23 cellular contexts compared by ENCODE assay signal in the genomic region with DNA sequence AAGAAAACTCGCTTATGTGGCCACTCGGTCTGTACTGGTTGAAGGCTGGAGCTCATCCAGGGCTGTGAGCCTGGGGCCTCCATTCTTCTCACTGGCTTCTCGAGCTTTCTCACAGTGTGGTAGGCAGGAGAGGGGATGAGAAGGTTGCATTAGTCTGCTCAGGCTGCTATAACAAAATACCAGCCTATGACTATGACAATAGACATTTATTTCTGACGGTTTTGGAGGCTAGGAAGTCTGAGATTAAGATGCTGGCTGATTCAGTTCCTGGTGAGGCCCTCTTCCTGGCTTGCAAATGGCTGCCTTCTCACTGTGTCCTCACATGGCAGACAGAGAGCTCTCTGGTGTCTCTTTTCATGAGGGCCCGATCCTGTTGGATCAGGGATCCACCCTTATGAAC. TPM values are rescaled to one million over a fixed set of nuclear protein-coding genes. Genes with fewer than 3 reads are reported as not detected.
A peak's percentile ranks its signal among the peaks of the same experiment; 100 is the strongest.
DNase-seq lines count a peak whose midpoint lies in the region; ATAC-seq, FAIRE-seq and TF ChIP-seq lines count a peak whose summit lies in the region.
"Had no signal": no experiment of that assay in that cellular context is flagged by ENCODE, and none has a peak within 500 bp of the region (broad histone marks: within the 10 kb centered on the region; RNA-seq: fewer than 3 reads in every experiment).

No MANE protein-coding gene starts in this region.

- no peak for ATAC-seq in GM12878
- ATAC-seq: GM23338, pancreas, upper lobe of right lung had no signal

- peak; percentile 24 for DNase-seq in EL
- DNase-seq in HT1080 (ENCODE audit: low read depth): peak; percentile 57
- DNase-seq in GM12878 (ENCODE audit: low read depth, low spot score): no peak
- DNase-seq in keratinocyte (ENCODE audit: low read depth, low spot score): no peak
- no peak for DNase-seq in activated CD4-positive, alpha-beta T cell treated with anti-CD3 and anti-CD28 coated beads, Interleukin-2, amount 50 U/mL, for 1 hour
- DNase-seq in ACHN: no peak
- DNase-seq in cerebellum (ENCODE audit: low spot score): no peak
- DNase-seq: activated CD4-positive, alpha-beta T cell treated with anti-CD3 and anti-CD28 coated beads for 1 hour; activated CD8-positive, alpha-beta T cell treated with anti-CD3 and anti-CD28 coated beads for 36 hours; activated effector memory CD4-positive, alpha-beta T cell treated with anti-CD3 and anti-CD28 coated beads, Interleukin-2, amount 50 U/mL, for 16 hours; activated T-cell treated with anti-CD3 and anti-CD28 coated beads for 4 hours; central memory CD4-positive, alpha-beta T cell; glutamatergic neuron; kidney glomerular epithelial cell; NCI-H2029; NCI-H526; nephron progenitor cell; pancreas; spleen; upper lobe of right lung had no signal

- in situ Hi-C loops in GM12878 (cut with MboI) (loop anchor here (10.0 kb wide), 1 partner anchor 360 kb away; no protein-coding TSS in a partner anchor), ACHN (cut with HindIII; ENCODE audit: low pct_ligation_motif_present, low pct_unique_long_range_greater_than_20kb, low sequenced_read_pairs) (no loop called here)

- TF ChIP-seq RAD21 in GM12878 (IDR thresholded peaks at IDR 0.05; ENCODE audit: insufficient read depth, low read depth, low read length): no peak

- no peak for TF ChIP-seq POLR2A in GM12878 (IDR thresholded peaks at IDR 0.05; ENCODE audit: low read depth, low read length)

- H3K4me1 ChIP-seq in GM12878 (ENCODE audit: control insufficient read depth, insufficient read depth, low read length) (peaks cover 16% of the 10 kb centered on the region), keratinocyte (ENCODE audit: control insufficient read depth, extremely low read depth, insufficient read depth, low read length) (no peaks in the 10 kb centered on the region)

- RAD21 ChIA-PET in GM12878 (lab: Charles Lee; ENCODE audit: unreplicated experiment): no interaction called here

- H3K9ac ChIP-seq in GM12878 (ENCODE audit: control insufficient read depth, insufficient read depth, low read length) (no peak overlapping the region), keratinocyte (ENCODE audit: control insufficient read depth, extremely low read depth, insufficient read depth, low read length) (no peak overlapping the region)

- SMC1A ChIA-PET in GM12878 (lab: Charles Lee; ENCODE audit: uncharacterized antibody, unreplicated experiment): interaction anchor here (0.7 to 2.3 kb wide), 2 partner anchors 8 to 122 kb away, joined by 3 to 7 read pairs; no protein-coding TSS in a partner anchor

- CTCF ChIA-PET in GM12878 (lab: Yijun Ruan, JAX): no interaction called here

- H4K20me1 ChIP-seq in GM12878 (ENCODE audit: control insufficient read depth, insufficient read depth) (no peaks in the 10 kb centered on the region), keratinocyte (ENCODE audit: control insufficient read depth, extremely low read depth, insufficient read depth, low read length) (no peaks in the 10 kb centered on the region)

- WGBS in GM12878 (ENCODE audit: insufficient coverage, insufficient replicate concordance, low lambda C conversion rate, missing lambda C conversion rate): 84% methylated on average over 5 of the region's 5 CpGs

- TF ChIP-seq EP300 in GM12878 (IDR thresholded peaks at IDR 0.05; ENCODE audit: borderline replicate concordance in 1 of 2, control insufficient read depth in 1 of 2, low read depth in 2 of 2, low read length in 2 of 2): no peak

- FAIRE-seq in GM12878 (lab: Jason Lieb, UNC) (no peak), keratinocyte (lab: Jason Lieb, UNC) (no peak)
- FAIRE-seq: endometrium, pancreas had no signal

- H2AFZ ChIP-seq in GM12878 (ENCODE audit: control insufficient read depth, low read depth, low read length) (peak overlapping the region; percentile 79), keratinocyte (ENCODE audit: control insufficient read depth, low read length) (peak overlapping the region; percentile 30)
- H2AFZ ChIP-seq: GM23338 had no signal

- no peaks in the 10 kb centered on the region for H3K9me3 ChIP-seq in GM12878 (replicated peaks; ENCODE audit: control insufficient read depth, insufficient read depth, low read length)
- H3K9me3 ChIP-seq in keratinocyte (ENCODE audit: control insufficient read depth, low read depth, low read length): no peaks in the 10 kb centered on the region
- H3K9me3 ChIP-seq: pancreas, spleen, upper lobe of right lung had no signal

- intact Hi-C loops in GM12878 (cut with micrococcal nuclease; ENCODE audit: unreplicated experiment): no loop called here

- POLR2A ChIA-PET in GM12878 (lab: Charles Lee): no interaction called here

- peak overlapping the region; percentile 65; the same call in 1 of the 2 replicates for H3K27ac ChIP-seq in GM12878 (ENCODE audit: control insufficient read depth, insufficient read depth)
- H3K27ac ChIP-seq in keratinocyte (ENCODE audit: control insufficient read depth, insufficient read depth, low read length): no peak overlapping the region
- H3K27ac ChIP-seq: pancreas, upper lobe of right lung had no signal

- H3K79me2 ChIP-seq in GM12878 (ENCODE audit: control insufficient read depth, insufficient read depth, low read length) (no peaks in the 10 kb centered on the region), keratinocyte (ENCODE audit: control insufficient read depth, insufficient read depth, low read length) (no peaks in the 10 kb centered on the region)

- H3K9me1 ChIP-seq in keratinocyte (ENCODE audit: control insufficient read depth, extremely low read depth, insufficient read depth, low read length): no peaks in the 10 kb centered on the region

- BruUV-seq in GM12878 (replicated peaks; lab: Mats Ljungman, UMichigan): no TSS peak

- dilution Hi-C loops in keratinocyte (cut with MboI; ENCODE audit: extremely low pct_ligation_motif_present, low sequenced_read_pairs): no loop called here

- TF ChIP-seq CTCF in GM12878 (IDR thresholded peaks at IDR 0.05 in 2 of 3, conservative IDR thresholded peaks at IDR 0.05 in 1 of 3; ENCODE audit: control insufficient read depth in 2 of 3, extremely low read depth in 1 of 3, insufficient read depth in 1 of 3, low read depth in 3 of 3, low read length in 3 of 3): no peak
- no peak for TF ChIP-seq CTCF in keratinocyte (optimal IDR thresholded peaks at IDR 0.05 in 1 of 3, IDR thresholded peaks at IDR 0.05 in 1 of 3, conservative IDR thresholded peaks at IDR 0.05 in 1 of 3; ENCODE audit: extremely low read depth in 1 of 3, insufficient read depth in 2 of 3, low read length in 3 of 3)

- no peaks in the 10 kb centered on the region for H3K27me3 ChIP-seq in GM12878 (replicated peaks in 1 of 2; ENCODE audit: control insufficient read depth in 2 of 2, insufficient read depth in 2 of 2, low read length in 1 of 2)
- no peaks in the 10 kb centered on the region for H3K27me3 ChIP-seq in keratinocyte (ENCODE audit: control insufficient read depth, extremely low read depth, insufficient read depth, low read length)
- H3K27me3 ChIP-seq: pancreas, upper lobe of right lung had no signal

- H3K4me3 ChIP-seq in GM12878 (no peak overlapping the region), keratinocyte (ENCODE audit: control insufficient read depth in 2 of 3, extremely low read depth in 1 of 3, insufficient read depth in 2 of 3, low read depth in 1 of 3, low read length in 3 of 3) (no peak overlapping the region)
- H3K4me3 ChIP-seq: GM23338, lung, pancreas, spleen, upper lobe of right lung had no signal

- H3K36me3 ChIP-seq in GM12878 (ENCODE audit: control insufficient read depth in 2 of 2, insufficient read depth in 2 of 2, low read length in 1 of 2) (no peaks in the 10 kb centered on the region), keratinocyte (ENCODE audit: control insufficient read depth in 2 of 2, extremely low read depth in 1 of 2, insufficient read depth in 2 of 2, low read length in 2 of 2) (no peaks in the 10 kb centered on the region)
- H3K36me3 ChIP-seq: pancreas, spleen, upper lobe of right lung had no signal

- no peak overlapping the region for H3K4me2 ChIP-seq in GM12878 (ENCODE audit: control insufficient read depth, insufficient read depth)
- H3K4me2 ChIP-seq in keratinocyte (ENCODE audit: control insufficient read depth, extremely low read depth, insufficient read depth, low read depth, low read length): no peak overlapping the region
- H3K4me2 ChIP-seq: GM23338 had no signal

RNA-seq across cellular contexts. Expression of a gene that starts 6.2 kb away (rescaled TPM):
- 177 and 197 TPM in 2 replicates for total RNA-seq in HT1080 (2014; rRNA removed; shearing (Covaris generic))
- polyA plus RNA-seq in HT1080 (2015; cell fraction: cytosol; rRNA removed): 134 and 176 TPM in 2 replicates
- polyA plus RNA-seq in HT1080 (2015; cell fraction: nucleus; rRNA removed): 340 and 420 TPM in 2 replicates
- 156 and 202 TPM in 2 replicates for total RNA-seq in GM12878 (2013; cell fraction: nucleolus; rRNA removed)
- total RNA-seq in GM12878 (2014; rRNA removed) (104 and 122 TPM in 2 replicates), GM12878 (2014; rRNA removed; fragmentation: Illumina TruSeq; extraction: Trizol) (49.5 and 52.7 TPM in 2 replicates), GM12878 (2021) (104 and 108 TPM in 2 replicates), cerebellum (160 TPM)
- polyA plus RNA-seq in GM12878 (2011; ENCODE audit: low read depth): 41.4 TPM
- polyA plus RNA-seq in GM12878 (2011; rRNA removed) (69.7 and 154 TPM in 2 replicates), GM12878 (2014; fragmentation: Illumina TruSeq; extraction: Trizol) (48.8 and 84.0 TPM in 2 replicates), GM12878 (2014; fragmentation: Nextera tagmentation; extraction: Ambion mirVana) (10 to 100 TPM in 1 of 2 experiments, 1 to 10 TPM in 1; 6.0 to 14.0 TPM), GM12878 (2014; rRNA removed) (135 and 161 TPM in 2 replicates), GM12878 (2016; fragmentation: Nextera tagmentation; extraction: Ambion mirVana) (10 to 100 TPM; 88.1 to 90.5 TPM), keratinocyte (237 to 339 TPM (median 242 TPM) in 3 replicates)
- 148 and 164 TPM in 2 replicates for polyA plus RNA-seq in GM12878 (2011; cell fraction: cytosol; rRNA removed)
- polyA plus RNA-seq in GM12878 (2011; cell fraction: nucleus; rRNA removed): 692 and 693 TPM in 2 replicates
- 86.4 and 98.6 TPM in 2 replicates for polyA plus RNA-seq in GM12878 (2012)
- 124 and 146 TPM in 2 replicates for polyA minus RNA-seq in GM12878 (2011; rRNA and poly(A)+ RNA removed)
- polyA minus RNA-seq in GM12878 (2011; cell fraction: cytosol; rRNA and poly(A)+ RNA removed): 39.0 and 42.9 TPM in 2 replicates
- 76.0 and 109 TPM in 2 replicates for polyA minus RNA-seq in GM12878 (2011; cell fraction: nucleus; rRNA and poly(A)+ RNA removed)
- 66.7 TPM for polyA plus RNA-seq in keratinocyte (2011; ENCODE audit: low read depth)
- 239 and 299 TPM in 2 replicates for polyA plus RNA-seq in keratinocyte (2011; cell fraction: cytosol; rRNA removed)
- polyA plus RNA-seq in keratinocyte (2011; cell fraction: nucleus; rRNA removed): 460 and 595 TPM in 2 replicates
- polyA plus RNA-seq in keratinocyte (2012; ENCODE audit: low replicate concordance): 113 and 131 TPM in 2 replicates
- polyA minus RNA-seq in keratinocyte: 291 to 647 TPM (median 368 TPM) in 3 replicates
- polyA minus RNA-seq in keratinocyte (2011; cell fraction: cytosol; rRNA and poly(A)+ RNA removed): 146 TPM
- 112 and 126 TPM in 2 replicates for polyA minus RNA-seq in keratinocyte (2011; cell fraction: nucleus; rRNA and poly(A)+ RNA removed)

RNA-seq across cellular contexts. Expression of a gene that starts 44.0 kb away (rescaled TPM):
- total RNA-seq in HT1080 (2014; rRNA removed; shearing (Covaris generic)): 21.6 and 22.8 TPM in 2 replicates
- polyA plus RNA-seq in HT1080 (2015; cell fraction: cytosol; rRNA removed): 21.8 and 27.1 TPM in 2 replicates
- polyA plus RNA-seq in HT1080 (2015; cell fraction: nucleus; rRNA removed): 15.7 and 17.1 TPM in 2 replicates
- not detected in 2 replicates for total RNA-seq in GM12878 (2013; cell fraction: nucleolus; rRNA removed)
- total RNA-seq in GM12878 (2014; rRNA removed): not detected in 2 replicates
- 0.04 TPM in 1 of 2 replicates, not detected in the other for total RNA-seq in GM12878 (2014; rRNA removed; fragmentation: Illumina TruSeq; extraction: Trizol)
- 0.08 and 0.15 TPM in 2 replicates for total RNA-seq in GM12878 (2021)
- 0.09 TPM for polyA plus RNA-seq in GM12878 (2011; ENCODE audit: low read depth)
- not detected in 2 replicates for polyA plus RNA-seq in GM12878 (2011; rRNA removed)
- not detected in 2 replicates for polyA plus RNA-seq in GM12878 (2011; cell fraction: cytosol; rRNA removed)
- polyA plus RNA-seq in GM12878 (2011; cell fraction: nucleus; rRNA removed): not detected in 2 replicates
- 0.07 TPM in 2 replicates for polyA plus RNA-seq in GM12878 (2012)
- not detected in 2 replicates for polyA plus RNA-seq in GM12878 (2014; fragmentation: Illumina TruSeq; extraction: Trizol)
- polyA plus RNA-seq in GM12878 (2014; fragmentation: Nextera tagmentation; extraction: Ambion mirVana): not detected
- 0.09 TPM in 1 of 2 replicates, not detected in the other for polyA plus RNA-seq in GM12878 (2014; rRNA removed)
- polyA plus RNA-seq in GM12878 (2016; fragmentation: Nextera tagmentation; extraction: Ambion mirVana): under 1 TPM in 1 of 2 experiments, not detected in 1; 0.12 TPM
- polyA minus RNA-seq in GM12878 (2011; rRNA and poly(A)+ RNA removed): not detected in 2 replicates
- 0.52 and 0.53 TPM in 2 replicates for polyA minus RNA-seq in GM12878 (2011; cell fraction: cytosol; rRNA and poly(A)+ RNA removed)
- 0.19 TPM in 1 of 2 replicates, not detected in the other for polyA minus RNA-seq in GM12878 (2011; cell fraction: nucleus; rRNA and poly(A)+ RNA removed)
- polyA plus RNA-seq in keratinocyte: 15.4 to 25.5 TPM (median 21.7 TPM) in 3 replicates
- 2.5 TPM for polyA plus RNA-seq in keratinocyte (2011; ENCODE audit: low read depth)
- polyA plus RNA-seq in keratinocyte (2011; cell fraction: cytosol; rRNA removed): 14.0 and 34.1 TPM in 2 replicates
- polyA plus RNA-seq in keratinocyte (2011; cell fraction: nucleus; rRNA removed): 23.1 and 31.0 TPM in 2 replicates
- polyA plus RNA-seq in keratinocyte (2012; ENCODE audit: low replicate concordance): 17.4 and 28.3 TPM in 2 replicates
- 13.9 to 21.0 TPM (median 16.8 TPM) in 3 replicates for polyA minus RNA-seq in keratinocyte
- 45.8 TPM for polyA minus RNA-seq in keratinocyte (2011; cell fraction: cytosol; rRNA and poly(A)+ RNA removed)
- polyA minus RNA-seq in keratinocyte (2011; cell fraction: nucleus; rRNA and poly(A)+ RNA removed): 13.7 and 14.2 TPM in 2 replicates
- total RNA-seq in cerebellum: 19.1 TPM

Comparison
In these comparisons a context has a peak if more than half of its experiments do, and no peak if none do; other contexts are left out.
1. DNase-seq: peak in EL (single experiment) and HT1080 (single experiment); none in GM12878 (single experiment), keratinocyte (single experiment), activated CD4-positive, alpha-beta T cell treated with anti-CD3 and anti-CD28 coated beads, Interleukin-2, amount 50 U/mL, for 1 hour (single experiment), ACHN (single experiment) and cerebellum (single experiment).
2. RNA of a gene that starts 44.0 kb away (total RNA-seq): 21.6 to 22.8 TPM in HT1080 and 19.1 TPM in cerebellum (single experiment); 0.04 to 0.15 TPM in GM12878; every median in the first group is over 10 times any median in the second.